In the genomic region with DNA sequence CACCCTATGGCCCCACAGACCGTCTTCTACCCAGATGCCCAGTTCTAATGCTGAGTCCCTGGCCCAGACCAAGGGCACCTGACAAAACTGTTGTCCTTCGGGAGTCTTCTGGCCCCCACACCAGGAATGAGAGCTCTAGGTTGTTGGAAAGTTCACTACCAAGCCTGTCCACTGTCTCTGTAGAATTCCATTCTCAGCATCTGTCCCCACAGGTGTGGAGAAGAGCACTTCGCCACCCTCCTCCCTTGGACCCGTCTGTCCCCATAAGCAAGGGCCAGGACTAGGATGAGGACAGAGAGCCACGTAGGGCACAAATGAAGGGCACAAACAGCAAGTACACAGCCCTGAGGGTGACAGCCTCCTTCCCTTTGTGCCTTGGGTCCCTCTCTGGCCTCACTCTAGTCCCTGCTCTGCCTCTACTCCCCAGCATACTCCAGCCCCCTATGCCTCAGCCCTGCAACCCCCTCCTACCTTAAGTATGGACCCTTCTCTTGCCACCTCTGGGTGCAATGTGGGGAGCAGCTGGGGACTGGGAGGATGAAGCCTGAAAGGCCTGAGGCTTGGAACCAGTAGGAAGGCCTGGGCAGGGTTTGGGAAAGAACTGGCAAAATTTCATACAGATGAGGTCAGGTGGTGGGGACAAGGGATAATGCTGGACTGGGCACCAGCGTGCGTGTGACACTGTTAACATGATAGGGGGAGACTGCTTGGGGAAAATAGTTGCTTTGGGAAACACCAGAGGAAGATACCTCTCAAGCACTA, we compare ENCODE assay signal across 12 cellular contexts. TPM values are rescaled to one million over a fixed set of nuclear protein-coding genes. Genes with fewer than 3 reads are reported as not detected.
DNase-seq lines count a peak whose midpoint lies in the region; ATAC-seq and TF ChIP-seq lines count a peak whose summit lies in the region.
"Had no signal": no experiment of that assay in that cellular context is flagged by ENCODE, and none has a peak within 500 bp of the region (broad histone marks: within the 10 kb centered on the region; RNA-seq: fewer than 3 reads in every experiment).

No MANE protein-coding gene starts in this region.

- H3K36me3 Mint-ChIP-seq in glutamatergic neuron (ENCODE audit: unreplicated experiment) (no peaks in the 10 kb centered on the region), nephron progenitor cell (ENCODE audit: low read depth) (no peaks in the 10 kb centered on the region)
- H3K36me3 Mint-ChIP-seq: natural killer cell treated with Interleukin-12 subunit alpha and Interleukin-12 subunit beta and Interleukin-15 and Interleukin-18, amount 100 ng/mL, for 72 hours had no signal

- no peak for ATAC-seq in left colon
- ATAC-seq: natural killer cell treated with Interleukin-12 subunit alpha and Interleukin-12 subunit beta and Interleukin-15 and Interleukin-18, amount 100 ng/mL, for 72 hours had no signal

- H3K4me1 Mint-ChIP-seq in glutamatergic neuron (ENCODE audit: low read depth, unreplicated experiment) (peaks cover 16% of the 10 kb centered on the region), nephron progenitor cell (peaks cover 16% of the 10 kb centered on the region)

- H3K4me1 ChIP-seq in left ventricle myocardium inferior (peaks cover 38% of the 10 kb centered on the region), right atrium auricular region (peaks cover 0 to 19% of the 10 kb centered on the region in 2 donors)

- H3K36me3 ChIP-seq in left ventricle myocardium inferior (no peaks in the 10 kb centered on the region), right atrium auricular region (no peaks in the 10 kb centered on the region)

- H3K4me3 ChIP-seq in left ventricle myocardium inferior (peak overlapping the region; percentile 63), right atrium auricular region (no peak overlapping the region)
- H3K4me3 ChIP-seq: lung had no signal

- intact Hi-C loops in left ventricle myocardium inferior (cut with micrococcal nuclease) = no loop called here
- intact Hi-C loops in left colon (cut with DNase I, micrococcal nuclease) = no loop called here

- H3K27ac Mint-ChIP-seq in glutamatergic neuron (ENCODE audit: unreplicated experiment) (no peak overlapping the region), nephron progenitor cell (no peak overlapping the region)
- H3K27ac Mint-ChIP-seq: natural killer cell treated with Interleukin-12 subunit alpha and Interleukin-12 subunit beta and Interleukin-15 and Interleukin-18, amount 100 ng/mL, for 72 hours had no signal

- H3K27me3 ChIP-seq in left ventricle myocardium inferior (ENCODE audit: low read depth) = no peaks in the 10 kb centered on the region
- no peaks in the 10 kb centered on the region for H3K27me3 ChIP-seq in right atrium auricular region

- H3K9me3 ChIP-seq in left ventricle myocardium inferior (replicated peaks) (no peaks in the 10 kb centered on the region), right atrium auricular region (no peaks in the 10 kb centered on the region)

- DNase-seq in left ventricle myocardium inferior (no peak), right atrium auricular region (ENCODE audit: low spot score) (no peak), glutamatergic neuron (no peak), nephron progenitor cell (no peak), NCI-H1092 (lab: John Stamatoyannopoulos, UW) (no peak), SKM-1 treated with dmso at 0.1 percent for 144 hours (lab: John Stamatoyannopoulos, UW; ENCODE audit: unreplicated experiment) (no peak), left colon (no peak), NCI-H2029 treated with DMSO at 0.1 percent for 48 hours (lab: John Stamatoyannopoulos, UW) (no peak)
- DNase-seq: NCI-H1436 treated with DMSO at 0.1 percent for 48 hours, Right ventricle myocardium superior had no signal

- TF ChIP-seq CTCF in left ventricle myocardium inferior (IDR thresholded peaks at IDR 0.05; ENCODE audit: borderline replicate concordance) (no peak), right atrium auricular region (IDR thresholded peaks at IDR 0.05) (no peak), glutamatergic neuron (IDR thresholded peaks at IDR 0.05; ENCODE audit: partially characterized antibody, unreplicated experiment) (no peak), nephron progenitor cell (IDR thresholded peaks at IDR 0.05) (no peak)

- H3K27ac ChIP-seq in left ventricle myocardium inferior (replicated peaks) = no peak overlapping the region
- no peak overlapping the region for H3K27ac ChIP-seq in right atrium auricular region

- H3K9me3 Mint-ChIP-seq in glutamatergic neuron (ENCODE audit: unreplicated experiment) = peaks cover 9% of the 10 kb centered on the region
- no peaks in the 10 kb centered on the region for H3K9me3 Mint-ChIP-seq in nephron progenitor cell
- H3K9me3 Mint-ChIP-seq: natural killer cell treated with Interleukin-12 subunit alpha and Interleukin-12 subunit beta and Interleukin-15 and Interleukin-18, amount 100 ng/mL, for 72 hours had no signal

- H3K27me3 Mint-ChIP-seq in glutamatergic neuron (ENCODE audit: unreplicated experiment) (peaks cover 6% of the 10 kb centered on the region), nephron progenitor cell (ENCODE audit: low read depth, poor library complexity) (peaks cover 52% of the 10 kb centered on the region)

- H3K4me3 Mint-ChIP-seq in glutamatergic neuron (ENCODE audit: unreplicated experiment) (peak overlapping the region; percentile 57), nephron progenitor cell (peak overlapping the region; percentile 64)
- H3K4me3 Mint-ChIP-seq: natural killer cell treated with Interleukin-12 subunit alpha and Interleukin-12 subunit beta and Interleukin-15 and Interleukin-18, amount 100 ng/mL, for 72 hours had no signal

RNA-seq across cellular contexts. Expression of a gene that starts 4.3 kb away (rescaled TPM):
- 13.4 TPM for total RNA-seq in left ventricle myocardium inferior
- 10 to 100 TPM; 18.9 to 25.9 TPM for total RNA-seq in right atrium auricular region
- total RNA-seq in glutamatergic neuron (ENCODE audit: unreplicated experiment) = 56.8 TPM
- 10 to 100 TPM in 1 of 2 donors, 1 to 10 TPM in 1; 5.5 to 10.9 TPM for total RNA-seq in left colon

RNA-seq across cellular contexts. Expression of a gene that starts 9.3 kb away (rescaled TPM):
- total RNA-seq in left ventricle myocardium inferior (27.8 TPM), right atrium auricular region (10 to 100 TPM; 18.7 to 24.7 TPM), glutamatergic neuron (ENCODE audit: unreplicated experiment) (19.5 TPM), left colon (10 to 100 TPM; 15.4 to 16.5 TPM)

RNA-seq across cellular contexts. Expression of a gene that starts 9.3 kb away (rescaled TPM):
- total RNA-seq in left ventricle myocardium inferior (3.1 TPM), right atrium auricular region (1 to 10 TPM; 4.1 to 5.0 TPM), glutamatergic neuron (ENCODE audit: unreplicated experiment) (8.6 TPM), left colon (1 to 10 TPM; 6.6 to 6.8 TPM)

RNA-seq across cellular contexts. Expression of a gene that starts 35.5 kb away (rescaled TPM):
- 30.0 TPM for total RNA-seq in left ventricle myocardium inferior
- 10 to 100 TPM; 43.8 to 48.0 TPM for total RNA-seq in right atrium auricular region
- total RNA-seq in glutamatergic neuron (ENCODE audit: unreplicated experiment) = 59.3 TPM
- total RNA-seq in left colon = 10 to 100 TPM; 50.4 to 70.3 TPM

RNA-seq across cellular contexts. Expression of a gene that starts 40.3 kb away (rescaled TPM):
- total RNA-seq in left ventricle myocardium inferior (17.2 TPM), right atrium auricular region (10 to 100 TPM; 17.4 to 21.4 TPM), glutamatergic neuron (ENCODE audit: unreplicated experiment) (72.1 TPM), left colon (10 to 100 TPM; 44.8 to 46.3 TPM)
